8 cellular contexts compared by ENCODE assay signal in the genomic region with DNA sequence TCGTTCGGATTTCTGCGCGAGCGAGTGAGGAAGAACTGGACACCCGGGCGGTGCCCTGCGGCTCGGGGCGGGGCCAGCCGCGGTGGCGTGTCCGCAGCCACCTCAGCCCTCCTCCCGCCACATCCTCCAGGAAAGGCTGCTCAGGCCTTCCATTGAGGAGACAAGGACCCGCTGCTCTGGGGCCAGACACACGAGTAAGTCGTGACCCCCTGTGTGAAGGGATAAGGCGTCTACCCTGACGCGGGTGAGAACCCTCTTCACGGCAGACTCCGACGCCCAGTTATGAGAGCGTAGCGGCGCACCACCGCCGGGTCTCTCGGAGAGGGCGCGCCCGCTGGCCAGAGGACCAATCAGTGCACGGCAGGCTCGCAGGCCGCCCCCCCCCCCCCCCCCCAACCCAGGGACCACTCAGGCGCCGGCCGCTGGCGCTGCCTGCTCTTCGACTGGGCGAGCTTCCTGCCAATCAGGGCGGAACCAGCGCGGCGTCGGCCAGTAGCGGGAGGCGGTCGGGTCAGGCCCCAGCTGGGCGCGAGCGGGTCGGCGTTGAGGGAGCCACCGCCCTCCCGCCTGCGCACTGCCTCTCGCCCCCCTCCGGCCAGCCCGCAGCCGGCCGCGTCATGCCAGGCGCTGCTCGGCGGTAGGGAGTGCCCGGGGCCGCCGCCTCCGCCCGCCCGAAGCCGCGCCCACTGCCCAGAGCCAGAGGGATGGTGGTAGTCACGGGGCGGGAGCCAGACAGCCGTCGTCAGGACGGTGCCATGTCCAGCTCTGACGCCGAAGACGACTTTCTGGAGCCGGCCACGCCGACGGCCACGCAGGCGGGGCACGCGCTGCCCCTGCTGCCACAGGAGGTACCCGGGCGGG. TPM values are rescaled to one million over a fixed set of nuclear protein-coding genes. Genes with fewer than 3 reads are reported as not detected.
DNase-seq lines count a peak whose midpoint lies in the region; ATAC-seq and TF ChIP-seq lines count a peak whose summit lies in the region.

A gene (plus strand): TSS at position 521 of the 861 bp plus-strand sequence. CDS start 184 bp downstream, at position 705.

- peak; percentile 91 for DNase-seq in NCI-H146 treated with DMSO at 0.1 percent for 48 hours (lab: John Stamatoyannopoulos, UW; ENCODE audit: unreplicated experiment)
- peak; percentile 92 to 97 (median 94) for DNase-seq in T-helper 1 cell
- peak; percentile 98 for DNase-seq in amniotic epithelial cell (ENCODE audit: low read depth)
- peak; percentile 98 to 99 for DNase-seq in heart right ventricle
- DNase-seq in posterior vena cava (ENCODE audit: low spot score) = peak; percentile 100
- peak; percentile 99 for DNase-seq in upper lobe of left lung

- H3K9me3 ChIP-seq in heart right ventricle (no peaks in the 10 kb centered on the region), upper lobe of left lung (no peaks in the 10 kb centered on the region)

- TF ChIP-seq EP300 in upper lobe of left lung (IDR thresholded peaks at IDR 0.05) = no peak

- H3K4me3 ChIP-seq in heart right ventricle = peak within 1 kb of the TSS; percentile 49 to 95 (median 80)
- peak within 1 kb of the TSS; percentile 72 to 89 (median 78) for H3K4me3 ChIP-seq in upper lobe of left lung

- H3K27me3 ChIP-seq in heart right ventricle (no peaks in the 10 kb centered on the region), upper lobe of left lung (no peaks in the 10 kb centered on the region)

- ATAC-seq in HG02884 (IDR thresholded peaks at IDR 0.05; ENCODE audit: unreplicated experiment) (peak; percentile 90), heart right ventricle (peak; percentile 95 to 98 (median 96)), upper lobe of left lung (ENCODE audit: low FRiP score in 2 of 2) (peak; percentile 95 to 98)

- peak; percentile 96 for TF ChIP-seq POLR2A in GM15510 (IDR thresholded peaks at IDR 0.05; ENCODE audit: borderline replicate concordance, extremely low read depth, insufficient read length)
- TF ChIP-seq POLR2A in upper lobe of left lung (IDR thresholded peaks at IDR 0.05) = peak; percentile 70 to 99 (median 94)

- peaks cover 0 to 40% (median 19%) of the 10 kb centered on the region in 9 donors for H3K4me1 ChIP-seq in heart right ventricle
- H3K4me1 ChIP-seq in upper lobe of left lung = peaks cover 14 to 28% (median 26%) of the 10 kb centered on the region in 4 donors

- H3K36me3 ChIP-seq in heart right ventricle (peaks cover 0 to 14% (median 5%) of the 10 kb centered on the region in 9 donors), upper lobe of left lung (peaks cover 0 to 6% (median 2%) of the 10 kb centered on the region in 4 donors)

- 0% methylated on average over 82 to 93 of the region's 93 CpGs for WGBS in heart right ventricle, 2 donors
- WGBS in upper lobe of left lung, 2 donors = 0% methylated on average over 39 of the region's 93 CpGs; no CpG with 5 or more reads in 1 of the 2 donors

- intact Hi-C loops in heart right ventricle (cut with DNase I) = loop anchor here in 6 of 10 donors (2.0 to 5.0 kb wide), 3 partner anchors 26 to 36 kb away; no protein-coding TSS in a partner anchor
- intact Hi-C loops in posterior vena cava (cut with DNase I) = loop anchor here in 1 of 2 donors (5.0 kb wide), 1 partner anchor 41 kb away; no protein-coding TSS in a partner anchor

- H3K27ac ChIP-seq in heart right ventricle (peak within 1 kb of the TSS; percentile 90 to 98 (median 96)), upper lobe of left lung (peak within 1 kb of the TSS; percentile 93 to 98 (median 96))

- TF ChIP-seq CTCF in heart right ventricle (IDR thresholded peaks at IDR 0.05) (no peak), upper lobe of left lung (IDR thresholded peaks at IDR 0.05) (peak in 1 of 6 experiments; percentile 26)

RNA-seq across cellular contexts. Expression of the gene that starts here (rescaled TPM):
- total RNA-seq in heart right ventricle (10 to 100 TPM in 3 of 10 donors, 1 to 10 TPM in 7; 7.3 to 13.6 (median 9.1) TPM), posterior vena cava (10 to 100 TPM in 1 of 2 donors, 1 to 10 TPM in 1; 8.8 to 10.1 TPM), upper lobe of left lung (10 to 100 TPM in 5 of 6 donors, 1 to 10 TPM in 1; 6.1 to 38.8 (median 13.5) TPM)
- polyA plus RNA-seq in heart right ventricle = 1 to 10 TPM; 6.7 to 7.4 TPM

Comparison
In these comparisons a context has a peak if more than half of its experiments do, and no peak if none do; other contexts are left out.
1. Peak in every context shown above with its lines: DNase-seq, ATAC-seq, H3K4me3 ChIP-seq and H3K27ac ChIP-seq.